In the genomic region with DNA sequence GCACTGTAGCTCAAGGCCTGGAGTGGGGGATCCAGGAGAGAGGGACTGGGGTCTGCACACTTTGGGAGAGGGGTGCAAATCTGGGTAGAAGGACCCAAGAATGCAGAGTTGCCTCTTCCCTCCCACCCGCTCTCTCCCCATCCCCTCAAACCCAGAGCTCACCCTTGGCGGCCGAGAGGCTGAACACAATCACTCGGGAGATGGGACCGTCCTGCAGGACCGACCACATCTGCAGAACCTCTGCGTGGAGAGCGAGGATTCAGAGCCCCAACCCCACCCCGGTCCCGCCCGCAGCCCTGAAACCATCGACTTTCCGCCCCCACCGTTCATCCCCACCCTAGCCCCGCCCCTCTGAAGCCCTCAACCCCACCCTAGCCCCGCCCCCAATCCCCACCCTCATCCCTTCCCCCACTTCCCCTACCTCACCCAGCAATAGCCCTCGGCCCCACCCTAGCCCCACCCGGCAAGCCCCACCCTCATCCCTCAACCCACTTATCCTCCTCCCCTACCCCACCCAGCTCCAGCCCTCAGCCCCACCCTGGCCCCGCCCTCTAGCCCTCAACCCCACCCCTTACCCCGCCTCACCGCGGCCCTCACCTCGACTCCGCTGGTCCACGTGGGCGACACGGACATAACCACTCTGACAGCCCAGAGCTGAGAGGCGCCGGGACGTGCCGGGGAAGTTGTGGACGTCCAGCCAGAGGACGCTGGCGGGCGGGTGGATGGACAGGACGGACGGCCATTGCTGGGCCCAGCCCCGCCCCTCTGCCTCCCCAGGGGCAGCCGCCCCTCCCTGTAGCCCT, we compare ENCODE assay signal across 12 cellular contexts. TPM values are rescaled to one million over a fixed set of nuclear protein-coding genes. Genes with fewer than 3 reads are reported as not detected.
A peak's percentile ranks its signal among the peaks of the same experiment; 100 is the strongest.
DNase-seq lines count a peak whose midpoint lies in the region; TF ChIP-seq lines count a peak whose summit lies in the region.
"Had no signal": no experiment of that assay in that cellular context is flagged by ENCODE, and none has a peak within 500 bp of the region (broad histone marks: within the 10 kb centered on the region; RNA-seq: fewer than 3 reads in every experiment).

No MANE protein-coding gene starts in this region.

- no TSS peak for BruUV-seq in MCF 10A (replicated peaks; lab: Mats Ljungman, UMichigan)

- H3K36me3 Mint-ChIP-seq in MCF 10A (ENCODE audit: insufficient read depth, unreplicated experiment): peaks cover 13% of the 10 kb centered on the region
- H3K36me3 Mint-ChIP-seq in osteocyte (ENCODE audit: unreplicated experiment): no peaks in the 10 kb centered on the region
- H3K36me3 Mint-ChIP-seq: type B pancreatic cell had no signal

- H3K36me3 ChIP-seq in breast epithelium (no peaks in the 10 kb centered on the region), brain microvascular endothelial cell (replicated peaks) (no peaks in the 10 kb centered on the region), iPS DF 6.9 (ENCODE audit: control insufficient read depth, insufficient read depth, low read length) (peaks cover 6% of the 10 kb centered on the region; the same call in 1 of the 2 replicates), skeletal muscle satellite cell (ENCODE audit: insufficient read depth, low read length) (no peaks in the 10 kb centered on the region)

- H3K9ac ChIP-seq in skeletal muscle satellite cell (ENCODE audit: low read depth, low read length): no peak overlapping the region

- POLR2A ChIA-PET in MCF 10A (lab: Yijun Ruan, JAX): interaction anchor here (0.5 kb wide), 1 partner anchor 223 kb away, joined by 3 read pairs; no protein-coding TSS in a partner anchor

- in situ Hi-C loops in brain microvascular endothelial cell (cut with HindIII; ENCODE audit: low pct_ligation_motif_present, low sequenced_read_pairs): no loop called here

- H3K27me3 Mint-ChIP-seq in MCF 10A (ENCODE audit: insufficient read depth, unreplicated experiment) (no peaks in the 10 kb centered on the region), osteocyte (ENCODE audit: unreplicated experiment) (no peaks in the 10 kb centered on the region)

- H3K9me3 ChIP-seq in breast epithelium (no peaks in the 10 kb centered on the region), iPS DF 6.9 (ENCODE audit: control insufficient read depth, insufficient read depth, low read length) (no peaks in the 10 kb centered on the region), skeletal muscle satellite cell (replicated peaks; ENCODE audit: low read length) (no peaks in the 10 kb centered on the region)

- H3K4me1 ChIP-seq in breast epithelium (peaks cover 0 to 7% of the 10 kb centered on the region in 2 donors), iPS DF 6.9 (ENCODE audit: control insufficient read depth, insufficient read depth, low read length) (no peaks in the 10 kb centered on the region; the same call in 1 of the 2 replicates), skeletal muscle satellite cell (ENCODE audit: control insufficient read depth, insufficient read depth, low read length) (peaks cover 3% of the 10 kb centered on the region)

- H3K27ac Mint-ChIP-seq in MCF 10A (ENCODE audit: low read depth, unreplicated experiment) (no peak overlapping the region), osteocyte (ENCODE audit: unreplicated experiment) (no peak overlapping the region)
- H3K27ac Mint-ChIP-seq: type B pancreatic cell had no signal

- H3K9me3 Mint-ChIP-seq in MCF 10A (ENCODE audit: unreplicated experiment) (no peaks in the 10 kb centered on the region), osteocyte (ENCODE audit: unreplicated experiment) (no peaks in the 10 kb centered on the region)
- H3K9me3 Mint-ChIP-seq: type B pancreatic cell had no signal

- H3K27me3 ChIP-seq in breast epithelium (no peaks in the 10 kb centered on the region), brain microvascular endothelial cell (replicated peaks) (no peaks in the 10 kb centered on the region), iPS DF 6.9 (ENCODE audit: control insufficient read depth, insufficient read depth, low read length) (no peaks in the 10 kb centered on the region), skeletal muscle satellite cell (ENCODE audit: control insufficient read depth, insufficient read depth, low read length) (no peaks in the 10 kb centered on the region)
- H3K27me3 ChIP-seq: dorsolateral prefrontal cortex had no signal

- H3K27ac ChIP-seq in breast epithelium (no peak overlapping the region), brain microvascular endothelial cell (no peak overlapping the region), iPS DF 6.9 (ENCODE audit: low read length) (no peak overlapping the region)
- H3K27ac ChIP-seq: dorsolateral prefrontal cortex had no signal

- H3K4me3 ChIP-seq in breast epithelium: peak overlapping the region in 2 of 3 donors; percentile 7 to 27
- H3K4me3 ChIP-seq in brain microvascular endothelial cell (ENCODE audit: low read depth, low read length): peak overlapping the region; percentile 26
- H3K4me3 ChIP-seq in iPS DF 6.9 (ENCODE audit: low read length): peak overlapping the region; percentile 57; the same call in 1 of the 2 replicates
- peak overlapping the region; percentile 47 for H3K4me3 ChIP-seq in skeletal muscle satellite cell (ENCODE audit: low read length)
- H3K4me3 ChIP-seq: dorsolateral prefrontal cortex had no signal

- H3K4me3 Mint-ChIP-seq in MCF 10A (ENCODE audit: unreplicated experiment): no peak overlapping the region
- H3K4me3 Mint-ChIP-seq in osteocyte (ENCODE audit: unreplicated experiment): no peak overlapping the region
- H3K4me3 Mint-ChIP-seq: type B pancreatic cell had no signal

- intact Hi-C loops in breast epithelium (cut with DNase I; ENCODE audit: low total_unique reads) (no loop called here), MCF 10A (cut with micrococcal nuclease) (no loop called here)

- H3K4me1 Mint-ChIP-seq in MCF 10A (ENCODE audit: insufficient read depth, unreplicated experiment) (peaks cover 2% of the 10 kb centered on the region), osteocyte (ENCODE audit: unreplicated experiment) (peaks cover 15% of the 10 kb centered on the region)

- no peak for TF ChIP-seq POLR2A in breast epithelium (IDR thresholded peaks at IDR 0.05)

- H3K4me2 ChIP-seq in skeletal muscle satellite cell (ENCODE audit: low read length): peak overlapping the region; percentile 28

- CTCF ChIA-PET in MCF 10A (lab: Yijun Ruan, JAX): interaction anchor here (0.9 to 1.8 kb wide), 2 partner anchors 16 to 43 kb away, joined by 6 to 10 read pairs; no protein-coding TSS in a partner anchor

- DNase-seq in breast epithelium (ENCODE audit: low spot score in 2 of 2) (no peak), MCF 10A (ENCODE audit: unreplicated experiment) (no peak), brain microvascular endothelial cell (no peak), iPS DF 6.9 (ENCODE audit: low read depth, low spot score) (peak; percentile 43), osteocyte (ENCODE audit: extremely low spot score, unreplicated experiment) (no peak), NCI-H1930 (lab: John Stamatoyannopoulos, UW) (no peak), NCI-H1417 treated with DMSO at 0.1 percent for 48 hours (lab: John Stamatoyannopoulos, UW) (no peak)
- DNase-seq: dorsolateral prefrontal cortex; NCI-H2107; stimulated activated CD4-positive, alpha-beta T cell treated with anti-CD3 and anti-CD28 coated beads, Interleukin-1b, Interleukin-23, amount 100 ng/mL, for 48 hours had no signal

- TF ChIP-seq CTCF in breast epithelium (IDR thresholded peaks at IDR 0.05): no peak
- TF ChIP-seq CTCF in MCF 10A (IDR thresholded peaks at IDR 0.05; ENCODE audit: unreplicated experiment): no peak
- no peak for TF ChIP-seq CTCF in brain microvascular endothelial cell (IDR thresholded peaks at IDR 0.05; ENCODE audit: low read depth, low read length, missing control alignments)
- no peak for TF ChIP-seq CTCF in osteocyte (IDR thresholded peaks at IDR 0.05)

- WGBS in iPS DF 6.9 (ENCODE audit: insufficient coverage, insufficient read length): no CpG with 5 or more reads among the region's 39 CpGs

RNA-seq across cellular contexts. Expression of a gene that starts 4.1 kb away (rescaled TPM):
- total RNA-seq in breast epithelium (1 to 10 TPM; 4.6 to 6.6 (median 6.3) TPM), MCF 10A (2022) (9.7 and 17.6 TPM in 2 replicates), osteocyte (14.5 and 21.9 TPM in 2 replicates)
- 3.0 and 3.1 TPM in 2 replicates for total RNA-seq in skeletal muscle satellite cell (2012; rRNA removed)

RNA-seq across cellular contexts. Expression of a gene that starts 8.2 kb away (rescaled TPM):
- total RNA-seq in breast epithelium (under 1 TPM in 2 of 3 donors, not detected in 1; under 0.01 to 0.29 TPM), MCF 10A (2022) (0.54 TPM in 1 of 2 replicates, not detected in the other), osteocyte (0.05 TPM in 1 of 2 replicates, not detected in the other)
- total RNA-seq in skeletal muscle satellite cell (2012; rRNA removed): under 0.01 TPM in 1 of 2 replicates, not detected in the other

RNA-seq across cellular contexts. Expression of a gene that starts 35.0 kb away (rescaled TPM):
- total RNA-seq in breast epithelium (100 to 1,000 TPM in 1 of 3 donors, 10 to 100 TPM in 2; 82.4 to 117 (median 96.0) TPM), MCF 10A (2022) (72.1 and 73.2 TPM in 2 replicates), osteocyte (104 TPM in 2 replicates)
- total RNA-seq in skeletal muscle satellite cell (2012; rRNA removed): 69.0 and 79.6 TPM in 2 replicates
